ENCODE assay signal across 1 cellular context in the genomic region with DNA sequence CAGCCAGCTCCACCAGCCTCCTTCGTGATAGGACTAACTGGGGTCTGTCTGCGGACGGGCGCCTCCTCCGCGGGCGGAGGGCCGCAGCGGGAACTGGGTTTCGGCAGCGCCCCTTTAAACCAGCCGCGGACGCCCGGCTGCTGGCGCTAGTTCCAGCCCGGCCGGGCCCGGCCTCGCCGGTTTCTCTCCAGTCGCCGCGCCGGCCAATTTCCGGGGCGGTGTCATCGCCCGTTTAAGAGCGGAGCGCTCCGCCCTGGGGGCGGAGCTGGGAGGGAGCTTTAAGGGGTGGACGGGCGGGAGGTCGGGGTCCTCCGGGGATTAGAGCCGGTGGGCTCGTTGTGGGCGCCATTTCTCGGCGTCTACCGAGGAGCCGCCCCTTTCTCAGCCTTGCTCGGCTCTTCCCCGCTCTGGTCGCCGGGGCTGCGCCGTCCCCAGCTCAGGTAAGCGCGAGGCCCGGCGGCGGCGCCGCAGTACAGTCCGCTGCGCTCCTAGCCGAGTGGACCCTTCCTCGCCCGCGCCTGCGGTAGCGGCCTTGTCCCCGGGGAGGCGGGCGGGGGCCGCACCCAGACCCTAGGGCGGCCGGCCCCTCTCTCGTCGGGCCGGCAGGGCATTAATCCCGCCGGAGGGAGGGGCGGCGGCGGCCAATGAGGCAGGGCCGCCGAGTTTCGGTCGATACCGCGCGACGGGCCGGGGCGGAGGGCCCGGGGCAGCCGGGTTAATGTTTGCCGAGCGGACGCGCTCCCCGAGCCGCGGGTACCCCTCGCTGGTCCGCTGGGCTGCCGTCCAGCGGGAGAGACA.
TF ChIP-seq lines count a peak whose summit lies in the region.

EPB41L5 (plus strand) TSS at position 307 of the 798 bp plus-strand sequence. CDS start 6,008 bp downstream, outside the sequence.

TF ChIP-seq in HepG2, 621 proteins besides CTCF, POLR2A, EP300 and RAD21 (continued from another document and continues in another):
- TF ChIP-seq, protein P1, sequence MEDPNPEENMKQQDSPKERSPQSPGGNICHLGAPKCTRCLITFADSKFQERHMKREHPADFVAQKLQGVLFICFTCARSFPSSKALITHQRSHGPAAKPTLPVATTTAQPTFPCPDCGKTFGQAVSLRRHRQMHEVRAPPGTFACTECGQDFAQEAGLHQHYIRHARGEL (CRISPR knock-in tag; IDR thresholded peaks at IDR 0.05): peak; percentile 18; the same call in 1 of the 2 replicates
- TF ChIP-seq HCFC1 (IDR thresholded peaks at IDR 0.05; ENCODE audit: low read depth, low read length) (no peak), ATRX (CRISPR knock-in tag; IDR thresholded peaks at IDR 0.05; ENCODE audit: borderline replicate concordance) (no peak), MIER2 (CRISPR knock-in tag; IDR thresholded peaks at IDR 0.05) (0 out of 2 replicates have a peak, but pooled peaks have one; percentile 6), CCAR2 (optimal IDR thresholded peaks at IDR 0.05; ENCODE audit: low read depth, low read length) (no peak), ZNF335 (CRISPR knock-in tag; IDR thresholded peaks at IDR 0.05) (peak; percentile 79), ZSCAN21 (CRISPR knock-in tag; IDR thresholded peaks at IDR 0.05; ENCODE audit: borderline replicate concordance) (peak; percentile 84), SMAD1 (CRISPR knock-in tag; IDR thresholded peaks at IDR 0.05; ENCODE audit: borderline replicate concordance, low read depth) (no peak), TRIM24 (CRISPR knock-in tag; IDR thresholded peaks at IDR 0.05) (0 out of 2 replicates have a peak, but pooled peaks have one; percentile 51), ZNF224 (CRISPR knock-in tag; IDR thresholded peaks at IDR 0.05) (peak; percentile 94), GABPA (IDR thresholded peaks at IDR 0.05; ENCODE audit: low read depth, low read length) (0 out of 2 replicates have a peak, but pooled peaks have one; percentile 25), GABPA (CRISPR knock-in tag; IDR thresholded peaks at IDR 0.05; ENCODE audit: low read depth) (peak; percentile 60; the same call in 1 of the 2 replicates), CAMTA2 (CRISPR knock-in tag; IDR thresholded peaks at IDR 0.05; ENCODE audit: borderline replicate concordance) (peak; percentile 90; the same call in 1 of the 2 replicates), ZNF703 (CRISPR knock-in tag; IDR thresholded peaks at IDR 0.05; ENCODE audit: borderline replicate concordance) (peak; percentile 90; the same call in 1 of the 2 replicates), KMT2A (CRISPR knock-in tag; IDR thresholded peaks at IDR 0.05) (peak; percentile 61; the same call in 1 of the 2 replicates), ZIK1 (CRISPR knock-in tag; IDR thresholded peaks at IDR 0.05; ENCODE audit: borderline replicate concordance, low read depth) (peak; percentile 54; the same call in 1 of the 2 replicates), ZNF850 (CRISPR knock-in tag; conservative IDR thresholded peaks at IDR 0.05) (peak; percentile 43; the same call in 1 of the 2 replicates), SRSF9 (IDR thresholded peaks at IDR 0.05; ENCODE audit: borderline replicate concordance, insufficient read depth, low read depth, low read length, poor library complexity, severe bottlenecking) (no peak), HINFP (CRISPR knock-in tag; IDR thresholded peaks at IDR 0.05; ENCODE audit: low read depth) (peak; percentile 99), RARG (CRISPR knock-in tag; IDR thresholded peaks at IDR 0.05; ENCODE audit: low read depth) (no peak), REXO4 (CRISPR knock-in tag; IDR thresholded peaks at IDR 0.05; ENCODE audit: borderline replicate concordance) (no peak), POLR2AphosphoS2 (IDR thresholded peaks at IDR 0.05; ENCODE audit: low read depth, low read length) (no peak), SRSF4 (IDR thresholded peaks at IDR 0.05; ENCODE audit: low read depth, low read length, poor library complexity, severe bottlenecking) (no peak), AHDC1 (CRISPR knock-in tag; IDR thresholded peaks at IDR 0.05; ENCODE audit: borderline replicate concordance) (peak; percentile 49; the same call in 1 of the 2 replicates), RBM39 (IDR thresholded peaks at IDR 0.05; ENCODE audit: low read depth, low read length, poor library complexity, severe bottlenecking) (peak; percentile 92), STAT6 (CRISPR knock-in tag; IDR thresholded peaks at IDR 0.05; ENCODE audit: borderline replicate concordance) (peak; percentile 83), SUZ12 (IDR thresholded peaks at IDR 0.05; ENCODE audit: low read depth, low read length) (no peak), ZSCAN22 (CRISPR knock-in tag; IDR thresholded peaks at IDR 0.05) (no peak), JDP2 (CRISPR knock-in tag; IDR thresholded peaks at IDR 0.05; ENCODE audit: borderline replicate concordance) (no peak), ZNF101 (CRISPR knock-in tag; IDR thresholded peaks at IDR 0.05; ENCODE audit: borderline replicate concordance, low read depth) (peak; percentile 47; the same call in 1 of the 2 replicates), ZNF44 (CRISPR knock-in tag; IDR thresholded peaks at IDR 0.05) (no peak; the same call in none of the 2 replicates), MZF1 (CRISPR knock-in tag; IDR thresholded peaks at IDR 0.05; ENCODE audit: borderline replicate concordance) (no peak), NFRKB (IDR thresholded peaks at IDR 0.05) (no peak), LCORL (IDR thresholded peaks at IDR 0.05) (no peak), LCORL (CRISPR knock-in tag; IDR thresholded peaks at IDR 0.05) (peak; percentile 93), FOSL1 (CRISPR knock-in tag; IDR thresholded peaks at IDR 0.05; ENCODE audit: borderline replicate concordance) (no peak), MBNL3 (CRISPR knock-in tag; conservative IDR thresholded peaks at IDR 0.05) (no peak), JUND (CRISPR knock-in tag; IDR thresholded peaks at IDR 0.05) (0 out of 2 replicates have a peak, but pooled peaks have one; percentile 59), HNRNPK (IDR thresholded peaks at IDR 0.05; ENCODE audit: low read depth, low read length, poor library complexity, severe bottlenecking) (peak; percentile 72), FOXC1 (CRISPR knock-in tag; IDR thresholded peaks at IDR 0.05; ENCODE audit: borderline replicate concordance) (peak; percentile 92; the same call in 1 of the 2 replicates), ZNF792 (CRISPR knock-in tag; IDR thresholded peaks at IDR 0.05) (peak; percentile 94; the same call in 1 of the 2 replicates), RXRB (CRISPR knock-in tag; IDR thresholded peaks at IDR 0.05; ENCODE audit: borderline replicate concordance) (peak; percentile 63), ZSCAN25 (CRISPR knock-in tag; IDR thresholded peaks at IDR 0.05) (0 out of 2 replicates have a peak, but pooled peaks have one; percentile 52), SAFB2 (CRISPR knock-in tag; IDR thresholded peaks at IDR 0.05; ENCODE audit: borderline replicate concordance, low read depth) (peak; percentile 61), ZNF660 (CRISPR knock-in tag; IDR thresholded peaks at IDR 0.05; ENCODE audit: borderline replicate concordance, low read depth) (no peak), KDM6A (CRISPR knock-in tag; IDR thresholded peaks at IDR 0.05; ENCODE audit: low read depth) (no peak)
- TF ChIP-seq, protein P2, sequence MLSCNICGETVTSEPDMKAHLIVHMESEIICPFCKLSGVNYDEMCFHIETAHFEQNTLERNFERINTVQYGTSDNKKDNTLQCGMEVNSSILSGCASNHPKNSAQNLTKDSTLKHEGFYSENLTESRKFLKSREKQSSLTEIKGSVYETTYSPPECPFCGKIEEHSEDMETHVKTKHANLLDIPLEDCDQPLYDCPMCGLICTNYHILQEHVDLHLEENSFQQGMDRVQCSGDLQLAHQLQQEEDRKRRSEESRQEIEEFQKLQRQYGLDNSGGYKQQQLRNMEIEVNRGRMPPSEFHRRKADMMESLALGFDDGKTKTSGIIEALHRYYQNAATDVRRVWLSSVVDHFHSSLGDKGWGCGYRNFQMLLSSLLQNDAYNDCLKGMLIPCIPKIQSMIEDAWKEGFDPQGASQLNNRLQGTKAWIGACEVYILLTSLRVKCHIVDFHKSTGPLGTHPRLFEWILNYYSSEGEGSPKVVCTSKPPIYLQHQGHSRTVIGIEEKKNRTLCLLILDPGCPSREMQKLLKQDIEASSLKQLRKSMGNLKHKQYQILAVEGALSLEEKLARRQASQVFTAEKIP (CRISPR knock-in tag; IDR thresholded peaks at IDR 0.05; ENCODE audit: borderline replicate concordance): no peak; the same call in 1 of the 2 replicates
- TF ChIP-seq, protein P3, sequence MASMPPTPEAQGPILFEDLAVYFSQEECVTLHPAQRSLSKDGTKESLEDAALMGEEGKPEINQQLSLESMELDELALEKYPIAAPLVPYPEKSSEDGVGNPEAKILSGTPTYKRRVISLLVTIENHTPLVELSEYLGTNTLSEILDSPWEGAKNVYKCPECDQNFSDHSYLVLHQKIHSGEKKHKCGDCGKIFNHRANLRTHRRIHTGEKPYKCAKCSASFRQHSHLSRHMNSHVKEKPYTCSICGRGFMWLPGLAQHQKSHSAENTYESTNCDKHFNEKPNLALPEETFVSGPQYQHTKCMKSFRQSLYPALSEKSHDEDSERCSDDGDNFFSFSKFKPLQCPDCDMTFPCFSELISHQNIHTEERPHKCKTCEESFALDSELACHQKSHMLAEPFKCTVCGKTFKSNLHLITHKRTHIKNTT (CRISPR knock-in tag; IDR thresholded peaks at IDR 0.05): no peak
- TF ChIP-seq, protein P4, sequence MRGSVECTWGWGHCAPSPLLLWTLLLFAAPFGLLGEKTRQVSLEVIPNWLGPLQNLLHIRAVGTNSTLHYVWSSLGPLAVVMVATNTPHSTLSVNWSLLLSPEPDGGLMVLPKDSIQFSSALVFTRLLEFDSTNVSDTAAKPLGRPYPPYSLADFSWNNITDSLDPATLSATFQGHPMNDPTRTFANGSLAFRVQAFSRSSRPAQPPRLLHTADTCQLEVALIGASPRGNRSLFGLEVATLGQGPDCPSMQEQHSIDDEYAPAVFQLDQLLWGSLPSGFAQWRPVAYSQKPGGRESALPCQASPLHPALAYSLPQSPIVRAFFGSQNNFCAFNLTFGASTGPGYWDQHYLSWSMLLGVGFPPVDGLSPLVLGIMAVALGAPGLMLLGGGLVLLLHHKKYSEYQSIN (CRISPR knock-in tag; IDR thresholded peaks at IDR 0.05; ENCODE audit: borderline replicate concordance): no peak
